ENCODE assay signal across 13 cellular contexts in the genomic region with DNA sequence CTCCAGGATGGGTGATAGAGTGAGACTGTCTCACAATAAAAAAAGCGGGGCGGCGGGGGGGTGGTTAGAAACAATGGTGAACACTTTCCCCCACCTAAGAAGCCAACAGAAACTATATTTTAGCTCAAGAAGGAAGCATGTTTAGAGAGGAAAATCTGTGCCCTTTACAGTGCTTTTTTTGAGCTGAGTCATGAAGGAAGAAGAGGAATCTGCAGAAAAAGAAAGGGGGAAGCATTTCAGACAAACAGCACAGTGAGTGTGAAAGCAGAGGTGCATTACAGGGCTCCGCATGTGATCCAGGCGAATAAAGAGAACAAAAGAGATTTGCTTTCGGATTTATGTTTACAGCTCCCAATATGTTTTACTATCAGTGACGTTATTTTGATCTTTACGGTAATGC.
A peak's percentile ranks its signal among the peaks of the same experiment; 100 is the strongest.
DNase-seq lines count a peak whose midpoint lies in the region; ATAC-seq and TF ChIP-seq lines count a peak whose summit lies in the region.
"Had no signal": no experiment of that assay in that cellular context is flagged by ENCODE, and none has a peak within 500 bp of the region (broad histone marks: within the 10 kb centered on the region; RNA-seq: fewer than 3 reads in every experiment).

No MANE protein-coding gene starts in this region.

- H3K4me2 ChIP-seq in GM23338 (no peak overlapping the region), neural progenitor cell (no peak overlapping the region)

- H3K27me3 Mint-ChIP-seq in GM23338 (ENCODE audit: insufficient read depth, low read depth, poor library complexity) (peaks cover 8% of the 10 kb centered on the region), neural progenitor cell (ENCODE audit: insufficient read depth, low read depth) (peaks cover 3% of the 10 kb centered on the region), osteocyte (ENCODE audit: unreplicated experiment) (no peaks in the 10 kb centered on the region), endodermal cell (ENCODE audit: insufficient read depth) (peaks cover 36% of the 10 kb centered on the region)
- H3K27me3 Mint-ChIP-seq: B cell, IgD-negative memory B cell had no signal

- H3K4me3 ChIP-seq in GM23338 (no peak overlapping the region), choroid plexus epithelial cell (ENCODE audit: low read depth, low read length) (no peak overlapping the region), neural progenitor cell (no peak overlapping the region), endodermal cell (ENCODE audit: low read length) (no peak overlapping the region)

- H3K27me3 ChIP-seq in GM23338 (ENCODE audit: insufficient read depth) (no peaks in the 10 kb centered on the region), neural progenitor cell (no peaks in the 10 kb centered on the region), endodermal cell (ENCODE audit: control insufficient read depth, insufficient read depth, low read length, poor library complexity, severe bottlenecking) (peaks cover 49% of the 10 kb centered on the region)

- WGBS in endodermal cell (ENCODE audit: insufficient coverage in 1 of 2, insufficient read length in 1 of 2), 2 experiments: 91 to 94% methylated on average over 5 to 6 of the region's 8 CpGs

- H3K4me1 ChIP-seq in GM23338 (ENCODE audit: insufficient read depth): peaks cover 13% of the 10 kb centered on the region
- peaks cover 10% of the 10 kb centered on the region for H3K4me1 ChIP-seq in neural progenitor cell
- H3K4me1 ChIP-seq in endodermal cell (ENCODE audit: control insufficient read depth, insufficient read depth, low read length): peaks cover 2% of the 10 kb centered on the region

- H3K36me3 ChIP-seq in GM23338 (ENCODE audit: insufficient read depth) (no peaks in the 10 kb centered on the region), neural progenitor cell (no peaks in the 10 kb centered on the region), endodermal cell (ENCODE audit: control insufficient read depth, insufficient read depth, low read length) (no peaks in the 10 kb centered on the region)

- no peaks in the 10 kb centered on the region for H3K9me2 ChIP-seq in GM23338 (ENCODE audit: insufficient read depth)

- no peaks in the 10 kb centered on the region for H3K9me3 ChIP-seq in neural progenitor cell (ENCODE audit: low read depth)
- no peaks in the 10 kb centered on the region for H3K9me3 ChIP-seq in endodermal cell (ENCODE audit: control insufficient read depth, low read length)

- H3K27ac Mint-ChIP-seq in GM23338: no peak overlapping the region
- H3K27ac Mint-ChIP-seq in neural progenitor cell: peak overlapping the region; percentile 39
- no peak overlapping the region for H3K27ac Mint-ChIP-seq in osteocyte (ENCODE audit: unreplicated experiment)
- no peak overlapping the region for H3K27ac Mint-ChIP-seq in endodermal cell
- H3K27ac Mint-ChIP-seq: B cell; CD8-positive, alpha-beta T cell; IgD-negative memory B cell had no signal

- no peak overlapping the region for H3K27ac ChIP-seq in GM23338 (ENCODE audit: low read depth)
- no peak overlapping the region for H3K27ac ChIP-seq in neural progenitor cell
- H3K27ac ChIP-seq in endodermal cell (ENCODE audit: low read depth, low read length): no peak overlapping the region

- H2AFZ ChIP-seq in GM23338: peak overlapping the region; percentile 1; the same call in 1 of the 2 replicates
- peak overlapping the region; percentile 57 for H2AFZ ChIP-seq in neural progenitor cell (replicated peaks)

- H3K9me3 Mint-ChIP-seq in GM23338 (peaks cover 5% of the 10 kb centered on the region; the same call in 2 of the 3 replicates), neural progenitor cell (peaks cover 2% of the 10 kb centered on the region), osteocyte (ENCODE audit: unreplicated experiment) (peaks cover 41% of the 10 kb centered on the region), endodermal cell (peaks cover 11% of the 10 kb centered on the region)

- H3K36me3 Mint-ChIP-seq in GM23338 (ENCODE audit: low read depth) (no peaks in the 10 kb centered on the region), neural progenitor cell (no peaks in the 10 kb centered on the region), osteocyte (ENCODE audit: unreplicated experiment) (no peaks in the 10 kb centered on the region), endodermal cell (ENCODE audit: low read depth) (peaks cover 4% of the 10 kb centered on the region)
- H3K36me3 Mint-ChIP-seq: CD8-positive, alpha-beta T cell; IgD-negative memory B cell had no signal

- H3K4me3 Mint-ChIP-seq in GM23338 (no peak overlapping the region), neural progenitor cell (no peak overlapping the region), osteocyte (ENCODE audit: unreplicated experiment) (no peak overlapping the region), endodermal cell (no peak overlapping the region)
- H3K4me3 Mint-ChIP-seq: B cell; CD8-positive, alpha-beta T cell; IgD-negative memory B cell had no signal

- H3K9ac ChIP-seq in neural progenitor cell: no peak overlapping the region
- H3K9ac ChIP-seq in endodermal cell (ENCODE audit: extremely low read depth, low read length, poor library complexity, severe bottlenecking): no peak overlapping the region

- H3F3A ChIP-seq in GM23338 (replicated peaks; ENCODE audit: low read depth): no peaks in the 10 kb centered on the region
- no peaks in the 10 kb centered on the region for H3F3A ChIP-seq in neural progenitor cell (ENCODE audit: low read depth)

- H3K79me2 ChIP-seq in GM23338 (replicated peaks; ENCODE audit: insufficient read depth) (no peaks in the 10 kb centered on the region), neural progenitor cell (ENCODE audit: low read depth) (no peaks in the 10 kb centered on the region)

- no peak for ATAC-seq in GM23338
- ATAC-seq: CD8-positive, alpha-beta T cell had no signal

- H3K4me1 Mint-ChIP-seq in GM23338 (peaks cover 14% of the 10 kb centered on the region), neural progenitor cell (peaks cover 20% of the 10 kb centered on the region), osteocyte (ENCODE audit: unreplicated experiment) (no peaks in the 10 kb centered on the region), endodermal cell (peaks cover 8% of the 10 kb centered on the region)
- H3K4me1 Mint-ChIP-seq: B cell, IgD-negative memory B cell had no signal

- H4K20me1 ChIP-seq in GM23338 (replicated peaks; ENCODE audit: insufficient read depth) (no peaks in the 10 kb centered on the region), neural progenitor cell (ENCODE audit: low read depth) (no peaks in the 10 kb centered on the region)

- DNase-seq in GM23338 (ENCODE audit: low spot score) (peak; percentile 10), choroid plexus epithelial cell (ENCODE audit: low read depth) (peak; percentile 16), neural progenitor cell (ENCODE audit: low spot score) (no peak), glomerular visceral epithelial cell (ENCODE audit: extremely low spot score) (no peak), osteocyte (ENCODE audit: extremely low spot score, unreplicated experiment) (no peak), cortex of kidney (lab: John Stamatoyannopoulos, UW) (no peak), endodermal cell (no peak)
- DNase-seq: C1 segment of cervical spinal cord; CD8-positive, alpha-beta T cell; COR-L47; DND-41 had no signal

- TF ChIP-seq CTCF in GM23338 (conservative IDR thresholded peaks at IDR 0.05; ENCODE audit: low read depth in 2 of 2) (no peak), choroid plexus epithelial cell (conservative IDR thresholded peaks at IDR 0.05; ENCODE audit: low read depth, low read length) (no peak), neural progenitor cell (IDR thresholded peaks at IDR 0.05) (no peak), osteocyte (IDR thresholded peaks at IDR 0.05) (no peak), endodermal cell (conservative IDR thresholded peaks at IDR 0.05) (no peak)

TF ChIP-seq in GM23338, 12 proteins besides CTCF, POLR2A, EP300 and RAD21:
- TF ChIP-seq EZH2 (IDR thresholded peaks at IDR 0.05; ENCODE audit: low read depth, unreplicated experiment): no peak
- TF ChIP-seq ZNF331 (CRISPR knock-in tag; IDR thresholded peaks at IDR 0.05; ENCODE audit: low read depth): no peak
- TF ChIP-seq ZNF114 (CRISPR knock-in tag; IDR thresholded peaks at IDR 0.05): no peak

Comparison
In these comparisons a context has a peak if more than half of its experiments do, and no peak if none do; other contexts are left out.
1. DNase-seq: peak in GM23338 (single experiment) and choroid plexus epithelial cell (single experiment); none in neural progenitor cell (single experiment), glomerular visceral epithelial cell (single experiment), osteocyte (single experiment), cortex of kidney (single experiment) and endodermal cell (single experiment).